ENCODE assay signal across 23 cellular contexts in the genomic region with DNA sequence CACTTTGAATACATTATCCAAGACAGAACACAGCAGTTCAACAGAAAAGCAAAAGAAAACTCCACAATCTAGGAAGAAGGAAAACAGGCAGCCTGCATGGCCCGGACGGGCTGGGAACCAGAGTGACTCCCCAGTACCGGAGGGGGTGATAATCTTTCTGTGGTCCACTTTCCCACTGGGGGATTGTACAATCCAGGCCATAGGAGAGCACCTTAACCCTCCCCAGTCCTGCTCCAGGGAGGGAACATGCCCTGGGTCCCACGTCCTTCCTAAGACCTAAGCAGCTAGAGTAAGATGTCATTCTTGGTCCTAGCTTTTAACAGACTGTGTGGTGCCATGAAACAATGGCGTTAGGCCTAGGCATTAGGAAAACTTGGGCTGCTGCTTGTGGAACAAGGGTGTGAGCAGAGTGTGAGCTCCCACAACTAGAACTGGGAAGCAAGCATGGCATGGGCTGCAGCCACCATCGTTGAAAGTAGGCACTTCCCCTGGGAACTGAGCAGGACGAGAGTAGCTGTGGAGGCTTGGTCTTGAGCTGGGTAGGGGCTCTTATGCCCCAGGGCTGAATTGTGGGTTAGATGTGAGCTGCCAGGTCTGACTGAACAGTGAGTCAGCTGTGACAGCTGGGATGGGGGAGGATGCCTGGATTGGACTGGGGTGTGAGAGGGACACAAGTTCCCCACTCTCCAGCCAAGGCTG. TPM values are rescaled to one million over a fixed set of nuclear protein-coding genes. Genes with fewer than 3 reads are reported as not detected.
A peak's percentile ranks its signal among the peaks of the same experiment; 100 is the strongest.
DNase-seq lines count a peak whose midpoint lies in the region; ATAC-seq, FAIRE-seq and TF ChIP-seq lines count a peak whose summit lies in the region.
"Had no signal": no experiment of that assay in that cellular context is flagged by ENCODE, and none has a peak within 500 bp of the region (broad histone marks: within the 10 kb centered on the region; RNA-seq: fewer than 3 reads in every experiment).

No MANE protein-coding gene starts in this region.

- H4K20me1 ChIP-seq in keratinocyte (ENCODE audit: control insufficient read depth, extremely low read depth, insufficient read depth, low read length), result no peaks in the 10 kb centered on the region

- peak; percentile 70 for FAIRE-seq in keratinocyte (lab: Jason Lieb, UNC)

- DNase-seq in AG08395 (ENCODE audit: low spot score) (peak; percentile 58), LHCN-M2 (ENCODE audit: low read depth) (peak; percentile 97), astrocyte of the spinal cord (ENCODE audit: low read depth, low spot score) (peak; percentile 13), keratinocyte (ENCODE audit: low read depth, low spot score) (peak; percentile 65), A673 (ENCODE audit: low spot score) (no peak), NCI-H748 treated with DMSO at 0.1 percent for 48 hours (lab: John Stamatoyannopoulos, UW) (no peak)
- no peak for DNase-seq in T-helper 2 cell treated with Interferon-gamma antibody and Interleukin-4, amounts not matched to agents 5 μg/mL and 100 μg/mL, for 36 hours (ENCODE audit: low spot score)
- DNase-seq: dorsolateral prefrontal cortex; hippocampal formation; left cardiac atrium; midbrain; NCI-H187 treated with DMSO at 0.1 percent for 48 hours; retina; SIG-M5; stimulated activated CD4-positive, alpha-beta T cell treated with anti-CD3 and anti-CD28 coated beads, Interleukin-15, amount 100 ng/mL, for 24 hours; stimulated activated naive CD4-positive, alpha-beta T cell; T-helper 17 cell had no signal

- no peak overlapping the region for H3K4me3 ChIP-seq in astrocyte of the spinal cord (ENCODE audit: low read depth, low read length)
- H3K4me3 ChIP-seq in keratinocyte (ENCODE audit: control insufficient read depth in 2 of 3, extremely low read depth in 1 of 3, insufficient read depth in 2 of 3, low read depth in 1 of 3, low read length in 3 of 3), result no peak overlapping the region
- no peak overlapping the region for H3K4me3 ChIP-seq in A673 (ENCODE audit: low read depth, low read length, poor library complexity, severe bottlenecking)
- H3K4me3 ChIP-seq: dorsolateral prefrontal cortex, tibial nerve had no signal

- dilution Hi-C loops in keratinocyte (cut with MboI; ENCODE audit: extremely low pct_ligation_motif_present, low sequenced_read_pairs), result no loop called here

- peaks cover 14% of the 10 kb centered on the region for H3K4me1 ChIP-seq in keratinocyte (ENCODE audit: control insufficient read depth, extremely low read depth, insufficient read depth, low read length)
- no peaks in the 10 kb centered on the region for H3K4me1 ChIP-seq in A673 (ENCODE audit: insufficient read depth, low read length, poor library complexity, severe bottlenecking)
- H3K4me1 ChIP-seq: tibial nerve had no signal

- intact Hi-C loops in A673 (cut with micrococcal nuclease; ENCODE audit: unreplicated experiment), result no loop called here

- ATAC-seq in stimulated activated memory B cell treated with anti-CD40 and anti-IgM and Interleukin-4, amounts not matched to agents 10 μg/mL and 1 μg/mL and 100 μg/mL, for 72 hours, result no peak
- ATAC-seq: activated CD4-positive, CD25-positive, alpha-beta regulatory T cell treated with anti-CD3 and anti-CD28 coated beads, Interleukin-2, amount 50 U/mL, for 24 hours; left cardiac atrium; T-helper 17 cell had no signal

- peaks cover 7% of the 10 kb centered on the region for H3K4me1 Mint-ChIP-seq in T-helper 2 cell treated with Interferon-gamma antibody and Interleukin-4, amounts not matched to agents 5 μg/mL and 100 μg/mL, for 36 hours (ENCODE audit: low read depth)
- H3K4me1 Mint-ChIP-seq in stimulated activated memory B cell treated with anti-CD40 and anti-IgM and Interleukin-4, amounts not matched to agents 10 μg/mL and 1 μg/mL and 100 μg/mL, for 72 hours, result no peaks in the 10 kb centered on the region
- H3K4me1 Mint-ChIP-seq: T-helper 17 cell had no signal

- POLR2A ChIA-PET in A673 (lab: Charles Lee; ENCODE audit: low non-redundant PET), result interaction anchor here (0.5 kb wide), 1 partner anchor 136 kb away, joined by 8 read pairs; no protein-coding TSS in a partner anchor

- no peaks in the 10 kb centered on the region for H3K79me2 ChIP-seq in keratinocyte (ENCODE audit: control insufficient read depth, insufficient read depth, low read length)

- H3K36me3 Mint-ChIP-seq in T-helper 2 cell treated with Interferon-gamma antibody and Interleukin-4, amounts not matched to agents 5 μg/mL and 100 μg/mL, for 36 hours (ENCODE audit: low read depth), result peaks cover 10% of the 10 kb centered on the region
- peaks cover 11% of the 10 kb centered on the region for H3K36me3 Mint-ChIP-seq in stimulated activated memory B cell treated with anti-CD40 and anti-IgM and Interleukin-4, amounts not matched to agents 10 μg/mL and 1 μg/mL and 100 μg/mL, for 72 hours

- H3K27ac ChIP-seq in keratinocyte (ENCODE audit: control insufficient read depth, insufficient read depth, low read length), result no peak overlapping the region
- H3K27ac ChIP-seq in A673 (ENCODE audit: low read depth, low read length, poor library complexity, severe bottlenecking), result no peak overlapping the region
- H3K27ac ChIP-seq: C4-2B, dorsolateral prefrontal cortex, tibial nerve had no signal

- TF ChIP-seq CTCF in astrocyte of the spinal cord (IDR thresholded peaks at IDR 0.05; ENCODE audit: low read depth, low read length) (no peak), keratinocyte (optimal IDR thresholded peaks at IDR 0.05 in 1 of 3, IDR thresholded peaks at IDR 0.05 in 1 of 3, conservative IDR thresholded peaks at IDR 0.05 in 1 of 3; ENCODE audit: extremely low read depth in 1 of 3, insufficient read depth in 2 of 3, low read length in 3 of 3) (no peak), A673 (conservative IDR thresholded peaks at IDR 0.05; ENCODE audit: low read depth, low read length) (no peak)

- H2AFZ ChIP-seq in keratinocyte (ENCODE audit: control insufficient read depth, low read length), result no peak overlapping the region

- peaks cover 34% of the 10 kb centered on the region for H3K9me3 Mint-ChIP-seq in T-helper 2 cell treated with Interferon-gamma antibody and Interleukin-4, amounts not matched to agents 5 μg/mL and 100 μg/mL, for 36 hours
- H3K9me3 Mint-ChIP-seq in stimulated activated memory B cell treated with anti-CD40 and anti-IgM and Interleukin-4, amounts not matched to agents 10 μg/mL and 1 μg/mL and 100 μg/mL, for 72 hours, result peaks cover 27% of the 10 kb centered on the region

- CTCF ChIA-PET in A673 (lab: Charles Lee), result no interaction called here

- peak overlapping the region; percentile 6 for H3K4me2 ChIP-seq in keratinocyte (ENCODE audit: control insufficient read depth, extremely low read depth, insufficient read depth, low read depth, low read length)

- in situ Hi-C loops in astrocyte of the spinal cord (cut with HindIII; ENCODE audit: low sequenced_read_pairs), result no loop called here

- no peak overlapping the region for H3K4me3 Mint-ChIP-seq in T-helper 2 cell treated with Interferon-gamma antibody and Interleukin-4, amounts not matched to agents 5 μg/mL and 100 μg/mL, for 36 hours
- H3K4me3 Mint-ChIP-seq in stimulated activated memory B cell treated with anti-CD40 and anti-IgM and Interleukin-4, amounts not matched to agents 10 μg/mL and 1 μg/mL and 100 μg/mL, for 72 hours, result no peak overlapping the region
- H3K4me3 Mint-ChIP-seq: activated naive CD8-positive, alpha-beta T cell; activated T-helper 1 cell treated with anti-CD3 and anti-CD28 coated beads, Interleukin-12 subunit alpha, Interleukin-12 subunit beta, Interleukin-2, Interleukin-4 antibody, amounts not matched to agents 30 ng/mL and 10 ng/mL and 1 ng/mL, durations not matched to agents 14 hours and 24 hours and 36 hours; T-helper 17 cell had no signal

- H3K9me3 ChIP-seq in keratinocyte (ENCODE audit: control insufficient read depth, low read depth, low read length) (peaks cover 2% of the 10 kb centered on the region), A673 (ENCODE audit: low read depth, low read length, poor library complexity, severe bottlenecking) (peaks cover 14% of the 10 kb centered on the region)

- H3K27me3 Mint-ChIP-seq in T-helper 2 cell treated with Interferon-gamma antibody and Interleukin-4, amounts not matched to agents 5 μg/mL and 100 μg/mL, for 36 hours (ENCODE audit: low read depth), result peaks cover 17% of the 10 kb centered on the region
- peaks cover 38% of the 10 kb centered on the region for H3K27me3 Mint-ChIP-seq in stimulated activated memory B cell treated with anti-CD40 and anti-IgM and Interleukin-4, amounts not matched to agents 10 μg/mL and 1 μg/mL and 100 μg/mL, for 72 hours
- H3K27me3 Mint-ChIP-seq: activated naive CD8-positive, alpha-beta T cell; T-helper 17 cell had no signal

- H3K9ac ChIP-seq in keratinocyte (ENCODE audit: control insufficient read depth, extremely low read depth, insufficient read depth, low read length), result no peak overlapping the region

- no TSS peak for BruUV-seq in A673 (replicated peaks; lab: Mats Ljungman, UMichigan)

- H3K27ac Mint-ChIP-seq in T-helper 2 cell treated with Interferon-gamma antibody and Interleukin-4, amounts not matched to agents 5 μg/mL and 100 μg/mL, for 36 hours, result no peak overlapping the region
- no peak overlapping the region for H3K27ac Mint-ChIP-seq in stimulated activated memory B cell treated with anti-CD40 and anti-IgM and Interleukin-4, amounts not matched to agents 10 μg/mL and 1 μg/mL and 100 μg/mL, for 72 hours
- H3K27ac Mint-ChIP-seq: activated naive CD8-positive, alpha-beta T cell; activated T-helper 1 cell treated with anti-CD3 and anti-CD28 coated beads, Interleukin-12 subunit alpha, Interleukin-12 subunit beta, Interleukin-2, Interleukin-4 antibody, amounts not matched to agents 30 ng/mL and 10 ng/mL and 1 ng/mL, durations not matched to agents 14 hours and 24 hours and 36 hours; T-helper 17 cell had no signal

- H3K36me3 ChIP-seq in keratinocyte (ENCODE audit: control insufficient read depth in 2 of 2, extremely low read depth in 1 of 2, insufficient read depth in 2 of 2, low read length in 2 of 2), result no peaks in the 10 kb centered on the region
- H3K36me3 ChIP-seq in A673 (ENCODE audit: insufficient read depth, low read length, poor library complexity, severe bottlenecking), result no peaks in the 10 kb centered on the region
- H3K36me3 ChIP-seq: tibial nerve had no signal

- no peaks in the 10 kb centered on the region for H3K9me1 ChIP-seq in keratinocyte (ENCODE audit: control insufficient read depth, extremely low read depth, insufficient read depth, low read length)

- H3K27me3 ChIP-seq in keratinocyte (ENCODE audit: control insufficient read depth, extremely low read depth, insufficient read depth, low read length) (peaks cover 9% of the 10 kb centered on the region), A673 (replicated peaks; ENCODE audit: insufficient read depth, low read depth, low read length, poor library complexity) (no peaks in the 10 kb centered on the region)
- H3K27me3 ChIP-seq: dorsolateral prefrontal cortex, tibial nerve had no signal

RNA-seq across cellular contexts. Expression of gene NAT8L, which starts 42.4 kb away (rescaled TPM):
- total RNA-seq in LHCN-M2 (2014; rRNA removed) (0.90 and 0.98 TPM in 2 replicates), A673 (2021) (2.5 and 3.4 TPM in 2 replicates)
- 0.67 TPM for polyA plus RNA-seq in LHCN-M2 (2012)
- 0.01 to 0.18 TPM (median 0.01 TPM) in 3 replicates for polyA plus RNA-seq in keratinocyte
- 0.06 TPM for polyA plus RNA-seq in keratinocyte (2011; ENCODE audit: low read depth)
- 0.10 and 0.21 TPM in 2 replicates for polyA plus RNA-seq in keratinocyte (2011; cell fraction: cytosol; rRNA removed)
- polyA plus RNA-seq in keratinocyte (2011; cell fraction: nucleus; rRNA removed), result 0.76 and 1.1 TPM in 2 replicates
- polyA plus RNA-seq in keratinocyte (2012; ENCODE audit: low replicate concordance), result 0.05 and 0.11 TPM in 2 replicates
- 0.66 to 0.70 TPM in 2 of 3 replicates, not detected in the other for polyA minus RNA-seq in keratinocyte
- 0.96 TPM for polyA minus RNA-seq in keratinocyte (2011; cell fraction: cytosol; rRNA and poly(A)+ RNA removed)
- 0.63 and 0.78 TPM in 2 replicates for polyA minus RNA-seq in keratinocyte (2011; cell fraction: nucleus; rRNA and poly(A)+ RNA removed)
- total RNA-seq: T-helper 17 cell had no signal

Comparison
In these comparisons a context has a peak if more than half of its experiments do, and no peak if none do; other contexts are left out.
1. DNase-seq: peak in AG08395 (single experiment), LHCN-M2 (single experiment), astrocyte of the spinal cord (single experiment) and keratinocyte (single experiment); none in A673 (single experiment), T-helper 2 cell treated with Interferon-gamma antibody and Interleukin-4, amounts not matched to agents 5 μg/mL and 100 μg/mL, for 36 hours (single experiment) and NCI-H748 treated with DMSO at 0.1 percent for 48 hours (single experiment).